In the genomic region with DNA sequence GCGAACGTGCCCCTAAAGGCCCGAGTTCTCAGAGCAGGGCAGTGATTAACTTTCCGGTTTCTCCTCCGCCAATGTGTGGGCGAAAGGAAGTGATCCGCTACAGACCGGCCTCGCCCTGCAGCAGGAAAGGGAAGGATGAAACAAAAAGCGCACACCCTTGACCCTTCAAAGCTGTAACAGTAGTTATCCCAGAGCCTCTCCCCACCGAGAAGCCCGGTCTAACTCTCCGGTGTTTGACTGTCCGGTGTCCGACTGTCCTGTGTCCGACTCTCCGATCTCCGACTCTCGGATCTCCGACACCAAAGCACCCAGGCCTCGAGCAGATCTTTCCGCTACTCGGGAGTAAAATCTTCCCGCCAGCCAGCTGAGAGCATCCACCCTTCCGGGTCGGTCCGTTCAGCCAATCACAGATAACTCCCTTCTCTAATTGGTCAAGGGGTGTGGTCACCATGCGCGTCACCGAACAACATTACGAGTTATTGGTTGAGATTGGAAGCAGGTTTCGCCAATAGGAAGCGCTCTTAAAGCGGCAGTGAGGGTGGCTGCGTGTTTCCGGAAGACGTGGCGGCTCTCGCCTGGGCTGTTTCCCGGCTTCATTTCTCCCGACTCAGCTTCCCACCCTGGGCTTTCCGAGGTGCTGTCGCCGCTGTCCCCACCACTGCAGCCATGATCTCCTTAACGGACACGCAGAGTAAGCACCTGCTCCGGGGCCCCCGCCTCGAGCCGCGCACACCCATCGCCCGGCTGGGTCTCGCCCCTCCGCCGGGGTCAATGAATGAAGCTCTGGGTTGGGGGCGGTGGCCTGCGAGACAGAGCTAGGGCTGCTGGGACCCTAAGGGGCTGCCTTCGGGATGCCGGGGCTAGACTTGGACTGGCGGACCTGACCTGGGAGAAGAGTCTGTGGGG, we compare ENCODE assay signal across 8 cellular contexts. TPM values are rescaled to one million over a fixed set of nuclear protein-coding genes. Genes with fewer than 3 reads are reported as not detected.
DNase-seq lines count a peak whose midpoint lies in the region; ATAC-seq and TF ChIP-seq lines count a peak whose summit lies in the region.

A gene with protein sequence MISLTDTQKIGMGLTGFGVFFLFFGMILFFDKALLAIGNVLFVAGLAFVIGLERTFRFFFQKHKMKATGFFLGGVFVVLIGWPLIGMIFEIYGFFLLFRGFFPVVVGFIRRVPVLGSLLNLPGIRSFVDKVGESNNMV (plus strand): TSS at position 532 of the 906 bp plus-strand sequence. CDS start 135 bp downstream, at position 667.
A gene with protein sequence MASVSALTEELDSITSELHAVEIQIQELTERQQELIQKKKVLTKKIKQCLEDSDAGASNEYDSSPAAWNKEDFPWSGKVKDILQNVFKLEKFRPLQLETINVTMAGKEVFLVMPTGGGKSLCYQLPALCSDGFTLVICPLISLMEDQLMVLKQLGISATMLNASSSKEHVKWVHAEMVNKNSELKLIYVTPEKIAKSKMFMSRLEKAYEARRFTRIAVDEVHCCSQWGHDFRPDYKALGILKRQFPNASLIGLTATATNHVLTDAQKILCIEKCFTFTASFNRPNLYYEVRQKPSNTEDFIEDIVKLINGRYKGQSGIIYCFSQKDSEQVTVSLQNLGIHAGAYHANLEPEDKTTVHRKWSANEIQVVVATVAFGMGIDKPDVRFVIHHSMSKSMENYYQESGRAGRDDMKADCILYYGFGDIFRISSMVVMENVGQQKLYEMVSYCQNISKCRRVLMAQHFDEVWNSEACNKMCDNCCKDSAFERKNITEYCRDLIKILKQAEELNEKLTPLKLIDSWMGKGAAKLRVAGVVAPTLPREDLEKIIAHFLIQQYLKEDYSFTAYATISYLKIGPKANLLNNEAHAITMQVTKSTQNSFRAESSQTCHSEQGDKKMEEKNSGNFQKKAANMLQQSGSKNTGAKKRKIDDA (minus strand): TSS at position 378 of the 906 bp plus-strand sequence. CDS start 2,065 bp downstream, outside the sequence.

- no peak within 1 kb of the TSS for H3K4me3 Mint-ChIP-seq in activated T-helper 1 cell treated with anti-CD3 and anti-CD28 coated beads, Interleukin-12 subunit alpha, Interleukin-12 subunit beta, Interleukin-2, Interleukin-4 antibody, amounts not matched to agents 30 ng/mL and 10 ng/mL and 1 ng/mL, durations not matched to agents 14 hours and 24 hours and 36 hours
- H3K4me3 Mint-ChIP-seq in naive B cell: no peak within 1 kb of the TSS
- H3K4me3 Mint-ChIP-seq in stimulated activated memory B cell treated with anti-CD40 and anti-IgM and Interleukin-4, amounts not matched to agents 10 μg/mL and 1 μg/mL and 100 μg/mL, for 72 hours: no peak within 1 kb of the TSS

- H4K20me1 ChIP-seq in fibroblast of lung (ENCODE audit: control insufficient read depth, extremely low read depth, insufficient read depth, low read length): no peaks in the 10 kb centered on the region

- H3K4me1 Mint-ChIP-seq in activated T-helper 1 cell treated with anti-CD3 and anti-CD28 coated beads, Interleukin-12 subunit alpha, Interleukin-12 subunit beta, Interleukin-2, Interleukin-4 antibody, amounts not matched to agents 30 ng/mL and 10 ng/mL and 1 ng/mL, durations not matched to agents 14 hours and 24 hours and 36 hours (ENCODE audit: low read depth): peaks cover 49% of the 10 kb centered on the region
- peaks cover 14 to 34% (median 17%) of the 10 kb centered on the region in 3 donors for H3K4me1 Mint-ChIP-seq in naive B cell
- peaks cover 25% of the 10 kb centered on the region for H3K4me1 Mint-ChIP-seq in stimulated activated memory B cell treated with anti-CD40 and anti-IgM and Interleukin-4, amounts not matched to agents 10 μg/mL and 1 μg/mL and 100 μg/mL, for 72 hours

- intact Hi-C loops in activated T-helper 1 cell treated with anti-CD3 and anti-CD28 coated beads, Interleukin-12 subunit alpha, Interleukin-12 subunit beta, Interleukin-2, Interleukin-4 antibody, amounts not matched to agents 30 ng/mL and 10 ng/mL and 1 ng/mL, durations not matched to agents 14 hours and 24 hours and 36 hours (cut with micrococcal nuclease): loop anchor here (1.0 to 10.0 kb wide), 10 partner anchors 8 to 546 kb away; a partner anchor contains a TSS

- H3K9me3 ChIP-seq in fibroblast of lung (ENCODE audit: control insufficient read depth, insufficient read depth, low read depth, low read length): no peaks in the 10 kb centered on the region

- H3K27ac Mint-ChIP-seq in activated T-helper 1 cell treated with anti-CD3 and anti-CD28 coated beads, Interleukin-12 subunit alpha, Interleukin-12 subunit beta, Interleukin-2, Interleukin-4 antibody, amounts not matched to agents 30 ng/mL and 10 ng/mL and 1 ng/mL, durations not matched to agents 14 hours and 24 hours and 36 hours: peak within 1 kb of the TSS; percentile 8
- peak within 1 kb of the TSS in 2 of 6 donors; percentile 54 to 81 for H3K27ac Mint-ChIP-seq in naive B cell
- H3K27ac Mint-ChIP-seq in stimulated activated memory B cell treated with anti-CD40 and anti-IgM and Interleukin-4, amounts not matched to agents 10 μg/mL and 1 μg/mL and 100 μg/mL, for 72 hours: no peak within 1 kb of the TSS

- H3K4me1 ChIP-seq in fibroblast of lung (ENCODE audit: control insufficient read depth, extremely low read depth, insufficient read depth, low read length): peaks cover 2% of the 10 kb centered on the region

- peak within 1 kb of the TSS; percentile 92 for H3K4me2 ChIP-seq in fibroblast of lung (ENCODE audit: extremely low read depth, insufficient read depth, low read length)

- peak within 1 kb of the TSS; percentile 99 for H3K9ac ChIP-seq in fibroblast of lung (ENCODE audit: insufficient read depth, low read length)

- H3K4me3 ChIP-seq in fibroblast of lung (replicated peaks in 1 of 4; ENCODE audit: control extremely low read depth in 1 of 4, insufficient read depth in 1 of 4, low read depth in 3 of 4, low read length in 4 of 4): peak within 1 kb of the TSS; percentile 88 to 94 (median 92)

- peak within 1 kb of the TSS; percentile 57 for H2AFZ ChIP-seq in fibroblast of lung (ENCODE audit: low read length)

- peaks cover 3% of the 10 kb centered on the region for H3K36me3 ChIP-seq in fibroblast of lung (ENCODE audit: control insufficient read depth, insufficient read depth, low read length)

- no peaks in the 10 kb centered on the region for H3K9me3 Mint-ChIP-seq in activated T-helper 1 cell treated with anti-CD3 and anti-CD28 coated beads, Interleukin-12 subunit alpha, Interleukin-12 subunit beta, Interleukin-2, Interleukin-4 antibody, amounts not matched to agents 30 ng/mL and 10 ng/mL and 1 ng/mL, durations not matched to agents 14 hours and 24 hours and 36 hours
- H3K9me3 Mint-ChIP-seq in naive B cell: no peaks in the 10 kb centered on the region
- H3K9me3 Mint-ChIP-seq in stimulated activated memory B cell treated with anti-CD40 and anti-IgM and Interleukin-4, amounts not matched to agents 10 μg/mL and 1 μg/mL and 100 μg/mL, for 72 hours: no peaks in the 10 kb centered on the region

- no peaks in the 10 kb centered on the region for H3K27me3 Mint-ChIP-seq in activated T-helper 1 cell treated with anti-CD3 and anti-CD28 coated beads, Interleukin-12 subunit alpha, Interleukin-12 subunit beta, Interleukin-2, Interleukin-4 antibody, amounts not matched to agents 30 ng/mL and 10 ng/mL and 1 ng/mL, durations not matched to agents 14 hours and 24 hours and 36 hours (ENCODE audit: insufficient read depth)
- no peaks in the 10 kb centered on the region for H3K27me3 Mint-ChIP-seq in naive B cell
- H3K27me3 Mint-ChIP-seq in stimulated activated memory B cell treated with anti-CD40 and anti-IgM and Interleukin-4, amounts not matched to agents 10 μg/mL and 1 μg/mL and 100 μg/mL, for 72 hours: no peaks in the 10 kb centered on the region

- peak within 1 kb of the TSS; percentile 98 for H3K27ac ChIP-seq in fibroblast of lung (ENCODE audit: insufficient read depth, low read length)

- ATAC-seq in naive B cell (ENCODE audit: low read depth in 2 of 2): peak; percentile 97 to 98
- ATAC-seq in stimulated activated memory B cell treated with anti-CD40 and anti-IgM and Interleukin-4, amounts not matched to agents 10 μg/mL and 1 μg/mL and 100 μg/mL, for 72 hours: peak; percentile 100

- peaks cover 78% of the 10 kb centered on the region for H3K79me2 ChIP-seq in fibroblast of lung (ENCODE audit: control insufficient read depth, insufficient read depth, low read length)

- DNase-seq in EH (ENCODE audit: low read depth) (peak; percentile 99), GOT3 (lab: John Stamatoyannopoulos, UW) (peak; percentile 76), LHCN-M2 (ENCODE audit: low read depth) (peak; percentile 98), RPMI7951 (ENCODE audit: low read depth) (peak; percentile 96), fibroblast of lung (ENCODE audit: low read depth in 2 of 2) (peak; percentile 97 to 99), naive B cell (peak; percentile 93)
- DNase-seq in activated T-helper 1 cell treated with anti-CD3 and anti-CD28 coated beads, Interleukin-12 subunit alpha, Interleukin-12 subunit beta, Interleukin-2, Interleukin-4 antibody, amounts not matched to agents 30 ng/mL and 10 ng/mL and 1 ng/mL, durations not matched to agents 14 hours and 24 hours and 36 hours (ENCODE audit: low spot score): peak; percentile 90

- peaks cover 18% of the 10 kb centered on the region for H3K36me3 Mint-ChIP-seq in activated T-helper 1 cell treated with anti-CD3 and anti-CD28 coated beads, Interleukin-12 subunit alpha, Interleukin-12 subunit beta, Interleukin-2, Interleukin-4 antibody, amounts not matched to agents 30 ng/mL and 10 ng/mL and 1 ng/mL, durations not matched to agents 14 hours and 24 hours and 36 hours (ENCODE audit: low read depth)
- H3K36me3 Mint-ChIP-seq in naive B cell: peaks cover 0 to 5% of the 10 kb centered on the region in 2 donors
- peaks cover 24% of the 10 kb centered on the region for H3K36me3 Mint-ChIP-seq in stimulated activated memory B cell treated with anti-CD40 and anti-IgM and Interleukin-4, amounts not matched to agents 10 μg/mL and 1 μg/mL and 100 μg/mL, for 72 hours

- no peak for TF ChIP-seq CTCF in fibroblast of lung (conservative IDR thresholded peaks at IDR 0.05 in 1 of 2, IDR thresholded peaks at IDR 0.05 in 1 of 2; ENCODE audit: low read depth in 1 of 2, low read length in 2 of 2)

- H3K27me3 ChIP-seq in fibroblast of lung (ENCODE audit: control insufficient read depth, insufficient read depth, low read length): no peaks in the 10 kb centered on the region

RNA-seq across cellular contexts. Expression of the first gene that starts in this region (rescaled TPM):
- total RNA-seq in LHCN-M2 (2014; rRNA removed): 54.2 and 59.9 TPM in 2 replicates
- polyA plus RNA-seq in LHCN-M2 (2012): 51.9 TPM
- total RNA-seq in RPMI7951 (2014; rRNA removed; shearing (Covaris generic)): 59.9 and 77.0 TPM in 2 replicates
- total RNA-seq in activated T-helper 1 cell treated with anti-CD3 and anti-CD28 coated beads, Interleukin-12 subunit alpha, Interleukin-12 subunit beta, Interleukin-2, Interleukin-4 antibody, amounts not matched to agents 30 ng/mL and 10 ng/mL and 1 ng/mL, durations not matched to agents 14 hours and 24 hours and 36 hours: 42.6 and 46.5 TPM in 2 replicates
- 38.8 and 41.3 TPM in 2 replicates for total RNA-seq in fibroblast of lung
- 45.4 and 56.8 TPM in 2 replicates for polyA plus RNA-seq in fibroblast of lung
- 70.7 and 86.5 TPM in 2 replicates for polyA plus RNA-seq in fibroblast of lung (2012)
- polyA minus RNA-seq in fibroblast of lung (ENCODE audit: low replicate concordance): 2.8 and 8.1 TPM in 2 replicates
- 10 to 100 TPM in 5 of 6 donors, 1 to 10 TPM in 1; 9.1 to 21.8 (median 19.7) TPM for polyA plus RNA-seq in naive B cell (ENCODE audit: low read depth in 6 of 6)

RNA-seq across cellular contexts. Expression of the second gene that starts in this region (rescaled TPM):
- 127 and 128 TPM in 2 replicates for total RNA-seq in LHCN-M2 (2014; rRNA removed)
- 22.0 TPM for polyA plus RNA-seq in LHCN-M2 (2012)
- 93.3 and 112 TPM in 2 replicates for total RNA-seq in RPMI7951 (2014; rRNA removed; shearing (Covaris generic))
- 56.4 and 60.6 TPM in 2 replicates for total RNA-seq in activated T-helper 1 cell treated with anti-CD3 and anti-CD28 coated beads, Interleukin-12 subunit alpha, Interleukin-12 subunit beta, Interleukin-2, Interleukin-4 antibody, amounts not matched to agents 30 ng/mL and 10 ng/mL and 1 ng/mL, durations not matched to agents 14 hours and 24 hours and 36 hours
- total RNA-seq in fibroblast of lung: 62.6 and 79.9 TPM in 2 replicates
- 54.8 and 57.5 TPM in 2 replicates for polyA plus RNA-seq in fibroblast of lung
- 46.5 and 48.1 TPM in 2 replicates for polyA plus RNA-seq in fibroblast of lung (2012)
- polyA minus RNA-seq in fibroblast of lung (ENCODE audit: low replicate concordance): 5.4 and 6.2 TPM in 2 replicates
- 10 to 100 TPM; 25.0 to 77.3 (median 60.6) TPM for polyA plus RNA-seq in naive B cell (ENCODE audit: low read depth in 6 of 6)

Comparison
In these comparisons a context has a peak if more than half of its experiments do, and no peak if none do; other contexts are left out.
1. Peak in every context shown above with its lines: DNase-seq, ATAC-seq, H3K4me3 ChIP-seq and H3K27ac ChIP-seq.